ENCODE assay signal across 24 cellular contexts in the genomic region with DNA sequence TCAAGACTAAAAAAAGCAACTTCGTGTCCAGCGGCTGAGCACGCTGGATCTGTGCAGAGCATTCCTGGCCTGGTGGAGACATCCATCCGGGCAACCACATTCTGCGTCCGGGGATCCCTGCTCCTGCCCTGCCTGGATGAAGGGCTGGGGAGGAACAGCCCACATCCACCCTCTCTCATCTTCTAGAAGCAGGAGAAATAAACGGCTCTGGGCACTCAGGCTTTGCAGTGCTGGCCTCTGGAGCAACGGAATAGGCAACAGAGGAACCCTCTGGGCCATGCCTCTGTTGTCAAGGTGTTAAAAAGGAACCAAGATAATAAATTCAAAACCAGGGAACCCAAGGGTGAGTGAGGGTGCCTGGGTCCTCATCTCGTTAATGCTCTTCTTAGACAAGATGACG.
"Had no signal": no experiment of that assay in that cellular context is flagged by ENCODE, and none has a peak within 500 bp of the region (broad histone marks: within the 10 kb centered on the region; RNA-seq: fewer than 3 reads in every experiment).

No MANE protein-coding gene starts in this region.

- DNase-seq: cerebellar nuclear complex; cortex of kidney; effector memory CD8-positive, alpha-beta T cell; erythroblast; esophagus squamous epithelium; foreskin melanocyte; kidney; left lung; midbrain; naive thymus-derived CD8-positive, alpha-beta T cell; right cardiac atrium; sigmoid colon; spleen; stimulated activated CD4-positive, alpha-beta T cell treated with anti-CD3 and anti-CD28 coated beads, Interleukin-4, amount 100 ng/mL, for 4 hours; stimulated activated naive CD8-positive, alpha-beta T cell treated with anti-CD3 and anti-CD28 coated beads, Interleukin-15, Interleukin-2, amounts not matched to agents 100 U/mL and 50 U/mL, for 24 hours; testis had no signal

- H3K9me3 Mint-ChIP-seq: effector memory CD8-positive, alpha-beta T cell; naive thymus-derived CD8-positive, alpha-beta T cell; neural crest cell; stimulated activated memory B cell treated with anti-CD40 and anti-IgM and Interleukin-4, amounts not matched to agents 10 μg/mL and 1 μg/mL and 100 μg/mL, for 72 hours had no signal

- H3K4me3 ChIP-seq: esophagus squamous epithelium, left lung, prostate gland, sigmoid colon, skin epidermis, testis, tibial nerve, upper lobe of left lung had no signal

- FAIRE-seq: endometrium, kidney, urothelium cell line had no signal

- H3K9me3 ChIP-seq: esophagus squamous epithelium, left lung, prostate gland, sigmoid colon, spleen, testis, tibial nerve, upper lobe of left lung had no signal

- H3K4me1 ChIP-seq: esophagus squamous epithelium, left lung, prostate gland, testis had no signal

- H3K36me3 ChIP-seq: esophagus squamous epithelium, left lung, prostate gland, sigmoid colon, spleen, tibial nerve, upper lobe of left lung had no signal

- ATAC-seq: effector memory CD8-positive, alpha-beta T cell; left lung; naive thymus-derived CD8-positive, alpha-beta T cell; right cardiac atrium; stimulated activated memory B cell treated with anti-CD40 and anti-IgM and Interleukin-4, amounts not matched to agents 10 μg/mL and 1 μg/mL and 100 μg/mL, for 72 hours; stimulated activated naive CD8-positive, alpha-beta T cell treated with anti-CD3 and anti-CD28 coated beads, Interleukin-15, Interleukin-2, amounts not matched to agents 100 U/mL and 50 U/mL, for 24 hours had no signal

- H3K36me3 Mint-ChIP-seq: stimulated activated memory B cell treated with anti-CD40 and anti-IgM and Interleukin-4, amounts not matched to agents 10 μg/mL and 1 μg/mL and 100 μg/mL, for 72 hours had no signal

- H3K27ac Mint-ChIP-seq: naive thymus-derived CD8-positive, alpha-beta T cell; stimulated activated memory B cell treated with anti-CD40 and anti-IgM and Interleukin-4, amounts not matched to agents 10 μg/mL and 1 μg/mL and 100 μg/mL, for 72 hours had no signal

- H3K4me3 Mint-ChIP-seq: effector memory CD8-positive, alpha-beta T cell; naive thymus-derived CD8-positive, alpha-beta T cell; neural crest cell; stimulated activated memory B cell treated with anti-CD40 and anti-IgM and Interleukin-4, amounts not matched to agents 10 μg/mL and 1 μg/mL and 100 μg/mL, for 72 hours had no signal

- H3K27ac ChIP-seq: esophagus squamous epithelium, left lung, prostate gland, sigmoid colon, skin epidermis, testis, tibial nerve, upper lobe of left lung had no signal

- H3K27me3 ChIP-seq: sigmoid colon, testis, tibial nerve, upper lobe of left lung had no signal
